Comparison of ENCODE assay signal across 16 cellular contexts in genomic region chr11:75182652-75183051, GRCh38. TPM values are rescaled to one million over a fixed set of nuclear protein-coding genes. Genes with fewer than 3 reads are reported as not detected.
"Had no signal": no experiment of that assay in that cellular context is flagged by ENCODE, and none has a peak within 500 bp of the region (broad histone marks: within the 10 kb centered on the region; RNA-seq: fewer than 3 reads in every experiment).

No MANE protein-coding gene starts in this region.

- H3K27ac ChIP-seq: epithelial cell of prostate, hepatocyte had no signal

- H3K9me3 Mint-ChIP-seq: activated naive CD4-positive, alpha-beta T cell treated with anti-CD3 and anti-CD28 coated beads, Interleukin-2, amount 50 U/mL, for 24 hours; activated T-cell treated with anti-CD3 and anti-CD28 coated beads, Interleukin-2, amount 50 U/mL, for 24 hours; central memory CD8-positive, alpha-beta T cell; effector memory CD8-positive, alpha-beta T cell; natural killer cell treated with Interleukin-12 subunit alpha and Interleukin-12 subunit beta and Interleukin-15 and Interleukin-18, amount 100 ng/mL, for 72 hours had no signal

- H3K4me3 Mint-ChIP-seq: activated naive CD4-positive, alpha-beta T cell treated with anti-CD3 and anti-CD28 coated beads, Interleukin-2, amount 50 U/mL, for 24 hours; activated T-cell treated with anti-CD3 and anti-CD28 coated beads, Interleukin-2, amount 50 U/mL, for 24 hours; central memory CD8-positive, alpha-beta T cell; effector memory CD8-positive, alpha-beta T cell; natural killer cell treated with Interleukin-12 subunit alpha and Interleukin-12 subunit beta and Interleukin-15 and Interleukin-18, amount 100 ng/mL, for 72 hours had no signal

- H3K9me3 ChIP-seq: body of pancreas, gastrocnemius medialis, spleen had no signal

- H3K36me3 Mint-ChIP-seq: activated naive CD4-positive, alpha-beta T cell treated with anti-CD3 and anti-CD28 coated beads, Interleukin-2, amount 50 U/mL, for 24 hours; natural killer cell treated with Interleukin-12 subunit alpha and Interleukin-12 subunit beta and Interleukin-15 and Interleukin-18, amount 100 ng/mL, for 72 hours had no signal

- H3K4me2 ChIP-seq: hepatocyte had no signal

- H3K4me1 Mint-ChIP-seq: activated naive CD4-positive, alpha-beta T cell treated with anti-CD3 and anti-CD28 coated beads, Interleukin-2, amount 50 U/mL, for 24 hours; central memory CD8-positive, alpha-beta T cell had no signal

- DNase-seq: activated effector memory CD4-positive, alpha-beta T cell treated with Interleukin-2 at 50 U/mL for 16 hours; activated T-cell treated with anti-CD3 and anti-CD28 coated beads, Interleukin-2, amount 50 U/mL, for 24 hours; amniotic stem cell; effector memory CD8-positive, alpha-beta T cell; gastrocnemius medialis; mammary epithelial cell; spleen; stimulated activated CD4-positive, alpha-beta T cell treated with anti-CD3 and anti-CD28 coated beads, Interleukin-1b, Interleukin-23, amount 100 ng/mL, for 48 hours; stimulated activated naive CD4-positive, alpha-beta T cell treated with Interleukin-2 at 50 U/mL for 16 hours; T-helper 2 cell had no signal

- H3K4me1 ChIP-seq: body of pancreas had no signal

- H3K27me3 ChIP-seq: body of pancreas, gastrocnemius medialis, hepatocyte had no signal

- H3K4me3 ChIP-seq: body of pancreas, gastrocnemius medialis, hepatocyte, spleen had no signal

- H3K36me3 ChIP-seq: gastrocnemius medialis, spleen had no signal

- H3K27ac Mint-ChIP-seq: activated naive CD4-positive, alpha-beta T cell treated with anti-CD3 and anti-CD28 coated beads, Interleukin-2, amount 50 U/mL, for 24 hours; activated T-cell treated with anti-CD3 and anti-CD28 coated beads, Interleukin-2, amount 50 U/mL, for 24 hours; effector memory CD8-positive, alpha-beta T cell; natural killer cell treated with Interleukin-12 subunit alpha and Interleukin-12 subunit beta and Interleukin-15 and Interleukin-18, amount 100 ng/mL, for 72 hours had no signal

- ATAC-seq: body of pancreas; effector memory CD8-positive, alpha-beta T cell; gastrocnemius medialis had no signal

RNA-seq across cellular contexts. Expression of gene SLCO2B1, which starts 31.7 kb away (rescaled TPM):
- total RNA-seq: mammary epithelial cell had no signal
- polyA plus RNA-seq: mammary epithelial cell had no signal

RNA-seq across cellular contexts. Expression of gene TPBGL, which starts 57.9 kb away (rescaled TPM):
- total RNA-seq: gastrocnemius medialis, hepatocyte had no signal
